8 cellular contexts compared by ENCODE assay signal in the genomic region with DNA sequence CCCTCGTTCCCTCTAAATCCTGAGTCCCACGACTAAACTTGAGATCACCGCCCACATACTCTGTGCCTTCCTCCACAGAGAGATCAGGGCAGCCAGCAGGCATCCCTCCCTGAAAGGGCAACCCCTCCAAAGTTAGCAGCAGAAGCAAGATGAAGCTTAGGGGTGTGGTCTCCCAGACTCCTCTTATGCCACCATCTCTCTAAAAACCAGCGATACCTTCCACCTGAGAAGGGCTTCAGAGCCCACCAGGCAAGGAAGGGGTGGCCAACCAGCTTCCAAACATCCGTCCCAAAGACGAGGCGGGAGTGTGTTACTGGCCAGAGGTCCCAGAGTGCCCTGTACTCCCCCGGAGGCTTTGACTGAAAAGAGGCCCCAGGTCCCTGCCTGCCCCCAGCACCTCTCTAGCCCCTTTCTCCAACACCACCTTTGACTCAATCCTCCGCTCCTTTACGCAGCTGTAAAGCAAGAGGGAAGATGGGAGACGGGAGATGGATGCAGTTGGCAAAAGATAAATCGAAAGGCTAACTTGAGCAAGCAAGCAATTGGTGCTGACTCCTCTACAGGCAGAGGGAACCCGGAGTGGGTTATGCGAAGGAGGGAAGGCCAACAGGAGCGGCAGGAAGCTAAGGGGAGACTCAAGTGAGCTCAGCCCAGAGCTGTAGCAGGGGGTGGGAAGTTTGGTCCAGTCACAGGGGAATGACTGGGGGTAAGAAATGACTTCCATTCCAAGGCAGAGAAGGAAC. TPM values are rescaled to one million over a fixed set of nuclear protein-coding genes. Genes with fewer than 3 reads are reported as not detected.
DNase-seq lines count a peak whose midpoint lies in the region; ATAC-seq and TF ChIP-seq lines count a peak whose summit lies in the region.

No MANE protein-coding gene starts in this region.

- H3K4me2 ChIP-seq in DOHH2 (ENCODE audit: low read length) (peak overlapping the region; percentile 98), KMS-11 (peak overlapping the region; percentile 99)

- H4K20me1 ChIP-seq in DOHH2 (ENCODE audit: control insufficient read depth, insufficient read depth, low read depth, low read length) (no peaks in the 10 kb centered on the region), KMS-11 (ENCODE audit: insufficient read depth) (no peaks in the 10 kb centered on the region)

- H3K9me2 ChIP-seq in DOHH2 (replicated peaks; ENCODE audit: control insufficient read depth, low read length) = no peaks in the 10 kb centered on the region

- H3K27ac ChIP-seq in DOHH2 (ENCODE audit: low read depth, low read length) (peak overlapping the region; percentile 72), KMS-11 (peak overlapping the region; percentile 25; the same call in 1 of the 2 replicates), ascending aorta (peak overlapping the region; percentile 61 to 76), subcutaneous abdominal adipose tissue (ENCODE audit: low read depth, low read length) (peak overlapping the region; percentile 42)

- no peak for ATAC-seq in HG03460 (IDR thresholded peaks at IDR 0.05; ENCODE audit: unreplicated experiment)

- peak overlapping the region; percentile 3; the same call in 1 of the 2 replicates for H2AFZ ChIP-seq in KMS-11 (ENCODE audit: low read depth)

- H3K4me3 ChIP-seq in DOHH2 (ENCODE audit: low read length) = peak overlapping the region; percentile 100
- H3K4me3 ChIP-seq in KMS-11 (IDR thresholded peaks at IDR 0.05; ENCODE audit: insufficient read depth, low read depth, low read length) = no peak overlapping the region
- peak overlapping the region; percentile 95 to 97 for H3K4me3 ChIP-seq in ascending aorta
- H3K4me3 ChIP-seq in subcutaneous abdominal adipose tissue (ENCODE audit: low read depth in 1 of 5, low read length in 5 of 5) = peak overlapping the region; percentile 73 to 94 (median 77)

- H3F3A ChIP-seq in DOHH2 (ENCODE audit: control insufficient read depth, insufficient read depth) = peaks cover 12% of the 10 kb centered on the region

- no peak for TF ChIP-seq CTCF in DOHH2 (IDR thresholded peaks at IDR 0.05; ENCODE audit: low read depth, low read length, poor library complexity, severe bottlenecking)
- TF ChIP-seq CTCF in KMS-11 (conservative IDR thresholded peaks at IDR 0.05; ENCODE audit: low read depth, low read length) = no peak
- no peak for TF ChIP-seq CTCF in ascending aorta (IDR thresholded peaks at IDR 0.05)

- peaks cover 36% of the 10 kb centered on the region for H3K36me3 ChIP-seq in DOHH2 (ENCODE audit: control insufficient read depth, low read length)
- no peaks in the 10 kb centered on the region; the same call in 1 of the 2 replicates for H3K36me3 ChIP-seq in KMS-11 (ENCODE audit: insufficient read depth)
- H3K36me3 ChIP-seq in ascending aorta = peaks cover 0 to 4% of the 10 kb centered on the region in 2 donors
- peaks cover 0 to 5% (median 0%) of the 10 kb centered on the region in 5 donors for H3K36me3 ChIP-seq in subcutaneous abdominal adipose tissue (ENCODE audit: control insufficient read depth in 5 of 5, insufficient read depth in 5 of 5, low read length in 5 of 5)

- DNase-seq in ascending aorta (ENCODE audit: low spot score in 2 of 2) (no peak), left kidney (ENCODE audit: low read depth, low spot score) (peak; percentile 55), HPDE6-E6E7 (ENCODE audit: extremely low spot score) (no peak), GDM1 (lab: John Stamatoyannopoulos, UW) (no peak)

- H3K79me2 ChIP-seq in DOHH2 (ENCODE audit: control insufficient read depth, low read length) = peaks cover 56% of the 10 kb centered on the region
- peaks cover 54% of the 10 kb centered on the region for H3K79me2 ChIP-seq in KMS-11 (ENCODE audit: insufficient read depth, low read depth)

- no peaks in the 10 kb centered on the region for H3K9me3 ChIP-seq in DOHH2 (ENCODE audit: control insufficient read depth, insufficient read depth, low read length)
- H3K9me3 ChIP-seq in ascending aorta = no peaks in the 10 kb centered on the region
- H3K9me3 ChIP-seq in subcutaneous abdominal adipose tissue (ENCODE audit: control insufficient read depth in 5 of 5, low read length in 5 of 5) = no peaks in the 10 kb centered on the region

- H3K9ac ChIP-seq in KMS-11 (peak overlapping the region; percentile 56; the same call in 1 of the 2 replicates), subcutaneous abdominal adipose tissue (ENCODE audit: low read length in 5 of 5) (peak overlapping the region; percentile 42 to 86 (median 75))

- intact Hi-C loops in ascending aorta (cut with DNase I) = no loop called here

- H3K27me3 ChIP-seq in DOHH2 (ENCODE audit: control insufficient read depth, low read length) = no peaks in the 10 kb centered on the region
- no peaks in the 10 kb centered on the region for H3K27me3 ChIP-seq in KMS-11 (ENCODE audit: insufficient read depth, low read depth)
- H3K27me3 ChIP-seq in ascending aorta = no peaks in the 10 kb centered on the region
- no peaks in the 10 kb centered on the region for H3K27me3 ChIP-seq in subcutaneous abdominal adipose tissue (ENCODE audit: control insufficient read depth in 5 of 5, insufficient read depth in 4 of 5, low read length in 5 of 5)

- H3K4me1 ChIP-seq in DOHH2 (ENCODE audit: control insufficient read depth, low read length) = peaks cover 50% of the 10 kb centered on the region
- H3K4me1 ChIP-seq in KMS-11 (ENCODE audit: low read depth, poor library complexity, severe bottlenecking) = peaks cover 56% of the 10 kb centered on the region
- peaks cover 13 to 33% of the 10 kb centered on the region in 2 donors for H3K4me1 ChIP-seq in ascending aorta
- H3K4me1 ChIP-seq in subcutaneous abdominal adipose tissue (ENCODE audit: control insufficient read depth in 5 of 5, insufficient read depth in 5 of 5, low read length in 5 of 5) = peaks cover 19 to 49% (median 47%) of the 10 kb centered on the region in 5 donors

RNA-seq across cellular contexts. Expression of a gene that starts 1.1 kb away (rescaled TPM):
- total RNA-seq in ascending aorta = 52.3 TPM

RNA-seq across cellular contexts. Expression of a gene that starts 16.6 kb away (rescaled TPM):
- total RNA-seq in ascending aorta = 54.5 TPM
